8 cellular contexts compared by ENCODE assay signal in genomic region chr6:692356-692851, GRCh38. TPM values are rescaled to one million over a fixed set of nuclear protein-coding genes. Genes with fewer than 3 reads are reported as not detected.
DNase-seq lines count a peak whose midpoint lies in the region; ATAC-seq and TF ChIP-seq lines count a peak whose summit lies in the region.

No MANE protein-coding gene starts in this region.

- no peaks in the 10 kb centered on the region for H3K27me3 ChIP-seq in muscle layer of duodenum (ENCODE audit: low read depth, low read length)

- TF ChIP-seq CTCF in endothelial cell (IDR thresholded peaks at IDR 0.05; ENCODE audit: unreplicated experiment) = no peak

- peak overlapping the region; percentile 85 for H3K4me3 Mint-ChIP-seq in activated CD8-positive, alpha-beta memory T cell treated with anti-CD3 and anti-CD28 coated beads, Interleukin-2, amount 10 ng/mL, durations not matched to agents 7 days and 5 days
- peak overlapping the region; percentile 98 for H3K4me3 Mint-ChIP-seq in endothelial cell (ENCODE audit: unreplicated experiment)

- peaks cover 4 to 12% of the 10 kb centered on the region in 2 donors for H3K4me1 ChIP-seq in muscle layer of duodenum (ENCODE audit: control insufficient read depth in 1 of 2, insufficient read depth in 2 of 2, low read length in 2 of 2)

- no peaks in the 10 kb centered on the region for H3K9me3 ChIP-seq in muscle layer of duodenum (ENCODE audit: control insufficient read depth in 1 of 2, low read length in 2 of 2)

- H3K27ac ChIP-seq in muscle layer of duodenum (ENCODE audit: low read length) = no peak overlapping the region

- ATAC-seq in GM18861 (IDR thresholded peaks at IDR 0.05; ENCODE audit: unreplicated experiment) (peak; percentile 62), HG03064 (IDR thresholded peaks at IDR 0.05; ENCODE audit: low read depth, unreplicated experiment) (peak; percentile 54)
- ATAC-seq in activated CD8-positive, alpha-beta memory T cell treated with anti-CD3 and anti-CD28 coated beads, Interleukin-2, amount 10 ng/mL, durations not matched to agents 7 days and 5 days = peak; percentile 91

- peaks cover 32% of the 10 kb centered on the region for H3K4me1 Mint-ChIP-seq in activated CD8-positive, alpha-beta memory T cell treated with anti-CD3 and anti-CD28 coated beads, Interleukin-2, amount 10 ng/mL, durations not matched to agents 7 days and 5 days
- H3K4me1 Mint-ChIP-seq in endothelial cell (ENCODE audit: unreplicated experiment) = peaks cover 14% of the 10 kb centered on the region

- no peaks in the 10 kb centered on the region for H3K9me3 Mint-ChIP-seq in activated CD8-positive, alpha-beta memory T cell treated with anti-CD3 and anti-CD28 coated beads, Interleukin-2, amount 10 ng/mL, durations not matched to agents 7 days and 5 days (ENCODE audit: low read depth)
- H3K9me3 Mint-ChIP-seq in endothelial cell (ENCODE audit: unreplicated experiment) = no peaks in the 10 kb centered on the region

- CTCF ChIA-PET in activated CD8-positive, alpha-beta memory T cell treated with anti-CD3 and anti-CD28 coated beads, Interleukin-2, amount 10 ng/mL, durations not matched to agents 7 days and 5 days (lab: Charles Lee) = interaction anchor here (0.5 to 3.0 kb wide), 6 partner anchors 8 to 300 kb away, joined by 3 to 13 read pairs (median 4); no protein-coding TSS in a partner anchor

- peaks cover 8% of the 10 kb centered on the region for H3K36me3 Mint-ChIP-seq in activated CD8-positive, alpha-beta memory T cell treated with anti-CD3 and anti-CD28 coated beads, Interleukin-2, amount 10 ng/mL, durations not matched to agents 7 days and 5 days
- H3K36me3 Mint-ChIP-seq in endothelial cell (ENCODE audit: low read depth, unreplicated experiment) = no peaks in the 10 kb centered on the region

- peaks cover 0 to 3% of the 10 kb centered on the region in 2 donors for H3K36me3 ChIP-seq in muscle layer of duodenum (ENCODE audit: control insufficient read depth in 1 of 2, insufficient read depth in 2 of 2, low read length in 2 of 2)

- peak overlapping the region; percentile 87 for H3K27ac Mint-ChIP-seq in activated CD8-positive, alpha-beta memory T cell treated with anti-CD3 and anti-CD28 coated beads, Interleukin-2, amount 10 ng/mL, durations not matched to agents 7 days and 5 days
- peak overlapping the region; percentile 57 for H3K27ac Mint-ChIP-seq in endothelial cell (ENCODE audit: unreplicated experiment)

- no peaks in the 10 kb centered on the region for H3K27me3 Mint-ChIP-seq in activated CD8-positive, alpha-beta memory T cell treated with anti-CD3 and anti-CD28 coated beads, Interleukin-2, amount 10 ng/mL, durations not matched to agents 7 days and 5 days
- peaks cover 13% of the 10 kb centered on the region for H3K27me3 Mint-ChIP-seq in endothelial cell (ENCODE audit: unreplicated experiment)

- peak overlapping the region; percentile 86 to 95 for H3K4me3 ChIP-seq in muscle layer of duodenum (ENCODE audit: low read depth in 1 of 2, low read length in 2 of 2)

- peak; percentile 69 for DNase-seq in 8988T
- DNase-seq in NCI-H69 (lab: John Stamatoyannopoulos, UW) = peak; percentile 96
- peak; percentile 86 for DNase-seq in activated CD8-positive, alpha-beta memory T cell treated with anti-CD3 and anti-CD28 coated beads, Interleukin-2, amount 10 ng/mL, durations not matched to agents 7 days and 5 days
- DNase-seq in endothelial cell (ENCODE audit: low spot score) = peak; percentile 58
- DNase-seq in stimulated activated CD8-positive, alpha-beta memory T cell treated with anti-CD3 and anti-CD28 coated beads, Interleukin-4, amount 100 ng/mL, for 4 hours (ENCODE audit: low read depth in 2 of 2, low spot score in 1 of 2) = peak; percentile 47 to 51

RNA-seq across cellular contexts. Expression of gene EXOC2, which starts 0.5 kb away (rescaled TPM):
- 10 to 100 TPM; 28.4 to 34.6 TPM for total RNA-seq in activated CD8-positive, alpha-beta memory T cell treated with anti-CD3 and anti-CD28 coated beads, Interleukin-2, amount 10 ng/mL, durations not matched to agents 7 days and 5 days
- total RNA-seq in endothelial cell (ENCODE audit: unreplicated experiment) = 34.6 TPM

RNA-seq across cellular contexts. Expression of gene HUS1B, which starts 35.5 kb away (rescaled TPM):
- total RNA-seq in activated CD8-positive, alpha-beta memory T cell treated with anti-CD3 and anti-CD28 coated beads, Interleukin-2, amount 10 ng/mL, durations not matched to agents 7 days and 5 days = 1 to 10 TPM; 1.2 to 1.9 TPM
- 0.72 TPM for total RNA-seq in endothelial cell (ENCODE audit: unreplicated experiment)
